In genomic region chr18:6571239-6571602, GRCh38 we compare ENCODE assay signal across 33 cellular contexts.
"Had no signal": no experiment of that assay in that cellular context is flagged by ENCODE, and none has a peak within 500 bp of the region (broad histone marks: within the 10 kb centered on the region; RNA-seq: fewer than 3 reads in every experiment).

No MANE protein-coding gene starts in this region.

- H3K36me3 ChIP-seq: heart right ventricle, left ventricle myocardium inferior, lower lobe of right lung, neural progenitor cell, prostate gland, right atrium auricular region, suprapubic skin, transverse colon, upper lobe of right lung, uterus had no signal

- H3K9me3 ChIP-seq: heart right ventricle, left ventricle myocardium inferior, lower lobe of right lung, mucosa of descending colon, prostate gland, right atrium auricular region, suprapubic skin, transverse colon, upper lobe of right lung, uterus had no signal

- H3K27ac Mint-ChIP-seq: immature natural killer cell; naive B cell; nephron; neural progenitor cell; stimulated activated naive CD8-positive, alpha-beta T cell treated with anti-CD3 and anti-CD28 coated beads, Interleukin-15, amount 100 ng/mL, for 72 hours had no signal

- H3K4me1 Mint-ChIP-seq: immature natural killer cell; naive B cell; stimulated activated naive CD8-positive, alpha-beta T cell treated with anti-CD3 and anti-CD28 coated beads, Interleukin-15, amount 100 ng/mL, for 72 hours had no signal

- H2AFZ ChIP-seq: neural progenitor cell had no signal

- H3K9me3 Mint-ChIP-seq: nephron, neural progenitor cell had no signal

- H3K27ac ChIP-seq: dorsolateral prefrontal cortex, epithelial cell of prostate, foreskin keratinocyte, heart right ventricle, left ventricle myocardium inferior, lower lobe of right lung, neural progenitor cell, prostate gland, right atrium auricular region, suprapubic skin, transverse colon, upper lobe of right lung, uterus had no signal

- H3K4me3 Mint-ChIP-seq: immature natural killer cell; naive B cell; nephron; neural progenitor cell; stimulated activated naive CD8-positive, alpha-beta T cell treated with anti-CD3 and anti-CD28 coated beads, Interleukin-15, amount 100 ng/mL, for 72 hours had no signal

- H3K4me3 ChIP-seq: dorsolateral prefrontal cortex, heart right ventricle, left ventricle myocardium inferior, lower lobe of right lung, mucosa of descending colon, neural progenitor cell, prostate gland, right atrium auricular region, smooth muscle cell, suprapubic skin, transverse colon, upper lobe of right lung, uterus had no signal

- H3K4me1 ChIP-seq: heart right ventricle, left ventricle myocardium inferior, prostate gland, right atrium auricular region, transverse colon, upper lobe of right lung, uterus had no signal

- DNase-seq: dorsolateral prefrontal cortex; effector CD4-positive, alpha-beta T cell; foreskin keratinocyte; glutamatergic neuron; heart right ventricle; hippocampal formation; immature natural killer cell; islet precursor cell; kidney glomerular epithelial cell; left colon; left ventricle myocardium inferior; lower lobe of right lung; mucosa of descending colon; naive B cell; nucleus accumbens; stimulated activated CD4-positive, alpha-beta T cell treated with anti-CD3 and anti-CD28 coated beads, Interleukin-12 subunit alpha, Interleukin-12 subunit beta, amount 100 ng/mL, for 4 hours; stimulated activated CD4-positive, alpha-beta T cell treated with anti-CD3 and anti-CD28 coated beads, Interleukin-1b, Interleukin-23, amount 100 ng/mL, for 48 hours; stimulated activated CD4-positive, alpha-beta T cell treated with anti-CD3 and anti-CD28 coated beads, Interleukin-4, amount 100 ng/mL, for 1 hour; stimulated activated CD8-positive, alpha-beta memory T cell treated with anti-CD3 and anti-CD28 coated beads, Interleukin-4, amount 100 ng/mL, for 48 hours; stimulated activated naive CD4-positive, alpha-beta T cell; stimulated activated naive CD8-positive, alpha-beta T cell treated with anti-CD3 and anti-CD28 coated beads, Interleukin-15, amount 100 ng/mL, for 72 hours; transverse colon; upper lobe of right lung; uterus had no signal

- H3K9ac ChIP-seq: neural progenitor cell had no signal

- ATAC-seq: esophagus mucosa; foreskin keratinocyte; heart right ventricle; left colon; lower lobe of right lung; mucosa of descending colon; sciatic nerve; stimulated activated naive CD8-positive, alpha-beta T cell treated with anti-CD3 and anti-CD28 coated beads, Interleukin-15, amount 100 ng/mL, for 72 hours; upper lobe of right lung had no signal

- H3K36me3 Mint-ChIP-seq: immature natural killer cell, naive B cell, neural progenitor cell had no signal

- H3K27me3 ChIP-seq: heart right ventricle, neural progenitor cell, right atrium auricular region, suprapubic skin, transverse colon, upper lobe of right lung, uterus had no signal

- H3K4me2 ChIP-seq: neural progenitor cell, smooth muscle cell had no signal
